ENCODE assay signal across 16 cellular contexts in genomic region chr21:37146320-37147225, GRCh38.
DNase-seq lines count a peak whose midpoint lies in the region; ATAC-seq, FAIRE-seq and TF ChIP-seq lines count a peak whose summit lies in the region.
"Had no signal": no experiment of that assay in that cellular context is flagged by ENCODE, and none has a peak within 500 bp of the region (broad histone marks: within the 10 kb centered on the region; RNA-seq: fewer than 3 reads in every experiment).

No MANE protein-coding gene starts in this region.

- FAIRE-seq in GM12878 (lab: Jason Lieb, UNC) = no peak
- FAIRE-seq: TTC549 had no signal

- RAD21 ChIA-PET in GM12878 (lab: Charles Lee; ENCODE audit: unreplicated experiment) = no interaction called here

- TF ChIP-seq CTCF in BE2C (IDR thresholded peaks at IDR 0.05; ENCODE audit: low read depth, low read length) = no peak
- TF ChIP-seq CTCF in GM10266 (IDR thresholded peaks at IDR 0.05; ENCODE audit: control insufficient read depth, insufficient read depth, low read depth, missing control alignments) = no peak
- TF ChIP-seq CTCF in GM12878 (IDR thresholded peaks at IDR 0.05 in 2 of 3, conservative IDR thresholded peaks at IDR 0.05 in 1 of 3; ENCODE audit: control insufficient read depth in 2 of 3, extremely low read depth in 1 of 3, insufficient read depth in 1 of 3, low read depth in 3 of 3, low read length in 3 of 3) = no peak

- no peak overlapping the region for H3K9ac ChIP-seq in GM12878 (ENCODE audit: control insufficient read depth, insufficient read depth, low read length)
- H3K9ac ChIP-seq: BLaER1 treated with 17β-estradiol and CSF1 and Interleukin-3, amounts not matched to agents 10 nM and 100 nM had no signal

- POLR2A ChIA-PET in GM12878 (lab: Charles Lee) = no interaction called here

- H3K4me1 ChIP-seq in BE2C (no peaks in the 10 kb centered on the region), GM12878 (ENCODE audit: control insufficient read depth, insufficient read depth, low read length) (no peaks in the 10 kb centered on the region), right cardiac atrium (ENCODE audit: control insufficient read depth, insufficient read depth, low read length) (peaks cover 2% of the 10 kb centered on the region)

- H4K20me1 ChIP-seq in GM12878 (ENCODE audit: control insufficient read depth, insufficient read depth) = no peaks in the 10 kb centered on the region
- H4K20me1 ChIP-seq: BLaER1 treated with 17β-estradiol and CSF1 and Interleukin-3, amounts not matched to agents 10 nM and 100 nM had no signal

- no peak overlapping the region for H3K4me2 ChIP-seq in GM12878 (ENCODE audit: control insufficient read depth, insufficient read depth)

- intact Hi-C loops in GM12878 (cut with micrococcal nuclease; ENCODE audit: unreplicated experiment) = no loop called here
- intact Hi-C loops in right cardiac atrium (cut with DNase I) = no loop called here

- H3K9me3 ChIP-seq in BE2C = no peaks in the 10 kb centered on the region
- H3K9me3 ChIP-seq in GM12878 (replicated peaks; ENCODE audit: control insufficient read depth, insufficient read depth, low read length) = no peaks in the 10 kb centered on the region
- H3K9me3 ChIP-seq in right cardiac atrium (ENCODE audit: control insufficient read depth, low read length) = no peaks in the 10 kb centered on the region
- H3K9me3 ChIP-seq: gastroesophageal sphincter had no signal

- TF ChIP-seq EP300 in GM12878 (IDR thresholded peaks at IDR 0.05; ENCODE audit: borderline replicate concordance in 1 of 2, control insufficient read depth in 1 of 2, low read depth in 2 of 2, low read length in 2 of 2) = no peak

- ATAC-seq in GM12878 (peak; percentile 36; the same call in 2 of the 3 replicates), right cardiac atrium (peak in 1 of 2 donors; percentile 52), GM21723 (IDR thresholded peaks at IDR 0.05; ENCODE audit: unreplicated experiment) (no peak)
- ATAC-seq: gastroesophageal sphincter had no signal

- no peak for TF ChIP-seq POLR2A in GM12878 (IDR thresholded peaks at IDR 0.05; ENCODE audit: low read depth, low read length)

- no TSS peak for BruUV-seq in GM12878 (replicated peaks; lab: Mats Ljungman, UMichigan)

- peak overlapping the region; percentile 25; the same call in 1 of the 2 replicates for H3K27ac ChIP-seq in GM12878 (ENCODE audit: control insufficient read depth, insufficient read depth)
- peak overlapping the region; percentile 45 for H3K27ac ChIP-seq in right cardiac atrium (ENCODE audit: low read length)
- H3K27ac ChIP-seq: BLaER1 treated with 17β-estradiol and CSF1 and Interleukin-3, amounts not matched to agents 10 nM and 100 nM; gastroesophageal sphincter had no signal

- no peak for TF ChIP-seq RAD21 in GM12878 (IDR thresholded peaks at IDR 0.05; ENCODE audit: insufficient read depth, low read depth, low read length)

- H3K27me3 ChIP-seq in BE2C = no peaks in the 10 kb centered on the region
- no peaks in the 10 kb centered on the region for H3K27me3 ChIP-seq in GM12878 (replicated peaks in 1 of 2; ENCODE audit: control insufficient read depth in 2 of 2, insufficient read depth in 2 of 2, low read length in 1 of 2)
- no peaks in the 10 kb centered on the region for H3K27me3 ChIP-seq in right cardiac atrium (ENCODE audit: control insufficient read depth, insufficient read depth)
- H3K27me3 ChIP-seq: BLaER1 treated with 17β-estradiol and CSF1 and Interleukin-3, amounts not matched to agents 10 nM and 100 nM; gastroesophageal sphincter had no signal

- WGBS in GM12878 (ENCODE audit: insufficient coverage, insufficient replicate concordance, low lambda C conversion rate, missing lambda C conversion rate) = 49% methylated on average over 8 of the region's 8 CpGs
- 39% methylated on average over 8 of the region's 8 CpGs for WGBS in right cardiac atrium

- CTCF ChIA-PET in GM12878 (lab: Yijun Ruan, JAX) = no interaction called here

- H3K36me3 ChIP-seq in BE2C = peaks cover 44% of the 10 kb centered on the region
- H3K36me3 ChIP-seq in GM12878 (ENCODE audit: control insufficient read depth in 2 of 2, insufficient read depth in 2 of 2, low read length in 1 of 2) = peaks cover 3% of the 10 kb centered on the region in 2 experiments; a peak in 3 of 4 replicates

- no peak overlapping the region for H3K4me3 ChIP-seq in BE2C (ENCODE audit: low read depth, low read length)
- no peak overlapping the region for H3K4me3 ChIP-seq in GM12878
- no peak overlapping the region for H3K4me3 ChIP-seq in right cardiac atrium (ENCODE audit: low read length)
- H3K4me3 ChIP-seq: BLaER1 treated with 17β-estradiol and CSF1 and Interleukin-3, amounts not matched to agents 10 nM and 100 nM; gastroesophageal sphincter had no signal

- SMC1A ChIA-PET in GM12878 (lab: Charles Lee; ENCODE audit: uncharacterized antibody, unreplicated experiment) = interaction anchor here (0.6 to 1.5 kb wide), 5 partner anchors 12 to 137 kb away, joined by 3 to 4 read pairs (median 3); no protein-coding TSS in a partner anchor

- H3K79me2 ChIP-seq in GM12878 (ENCODE audit: control insufficient read depth, insufficient read depth, low read length) = no peaks in the 10 kb centered on the region

- H2AFZ ChIP-seq in GM12878 (ENCODE audit: control insufficient read depth, low read depth, low read length) = no peak overlapping the region

- in situ Hi-C loops in GM12878 (cut with MboI) = no loop called here

- DNase-seq in BE2C (peak; percentile 27), GM10266 (ENCODE audit: extremely low spot score) (peak; percentile 12), GM12878 (ENCODE audit: low read depth, low spot score) (no peak), right cardiac atrium (no peak), SHP77 (lab: John Stamatoyannopoulos, UW) (no peak), DMS53 treated with DMSO at 0.1 percent for 48 hours (lab: John Stamatoyannopoulos, UW; ENCODE audit: unreplicated experiment) (no peak)
- DNase-seq: activated CD8-positive, alpha-beta memory T cell treated with anti-CD3 and anti-CD28 coated beads, Interleukin-2, amount 50 U/mL, for 4 hours; effector CD8-positive, alpha-beta T cell; NCI-H1694; SHP77 treated with DMSO at 0.1 percent for 48 hours; stimulated activated CD4-positive, alpha-beta T cell treated with anti-CD3 and anti-CD28 coated beads, Interleukin-4, amount 100 ng/mL, for 24 hours; stimulated activated naive CD4-positive, alpha-beta T cell had no signal

TF ChIP-seq in GM12878, 131 proteins besides CTCF, POLR2A, EP300 and RAD21:
- TF ChIP-seq CREB1 (IDR thresholded peaks at IDR 0.05; ENCODE audit: low read depth) (0 out of 2 replicates have a peak, but pooled peaks have one; percentile 15), PKNOX1 (IDR thresholded peaks at IDR 0.05) (0 out of 2 replicates have a peak, but pooled peaks have one; percentile 18), PBX3 (IDR thresholded peaks at IDR 0.05; ENCODE audit: insufficient replicate concordance, low read depth, low read length) (no peak), JUNB (IDR thresholded peaks at IDR 0.05) (peak; percentile 22; the same call in 1 of the 2 replicates), DPF2 (IDR thresholded peaks at IDR 0.05) (no peak)

Comparison
In these comparisons a context has a peak if more than half of its experiments do, and no peak if none do; other contexts are left out.
1. DNase-seq: peak in BE2C (single experiment) and GM10266 (single experiment); none in GM12878 (single experiment), right cardiac atrium (0 of 3), SHP77 (0 of 2) and DMS53 treated with DMSO at 0.1 percent for 48 hours (single experiment).